Comparison of ENCODE assay signal across 1 cellular context in the genomic region with DNA sequence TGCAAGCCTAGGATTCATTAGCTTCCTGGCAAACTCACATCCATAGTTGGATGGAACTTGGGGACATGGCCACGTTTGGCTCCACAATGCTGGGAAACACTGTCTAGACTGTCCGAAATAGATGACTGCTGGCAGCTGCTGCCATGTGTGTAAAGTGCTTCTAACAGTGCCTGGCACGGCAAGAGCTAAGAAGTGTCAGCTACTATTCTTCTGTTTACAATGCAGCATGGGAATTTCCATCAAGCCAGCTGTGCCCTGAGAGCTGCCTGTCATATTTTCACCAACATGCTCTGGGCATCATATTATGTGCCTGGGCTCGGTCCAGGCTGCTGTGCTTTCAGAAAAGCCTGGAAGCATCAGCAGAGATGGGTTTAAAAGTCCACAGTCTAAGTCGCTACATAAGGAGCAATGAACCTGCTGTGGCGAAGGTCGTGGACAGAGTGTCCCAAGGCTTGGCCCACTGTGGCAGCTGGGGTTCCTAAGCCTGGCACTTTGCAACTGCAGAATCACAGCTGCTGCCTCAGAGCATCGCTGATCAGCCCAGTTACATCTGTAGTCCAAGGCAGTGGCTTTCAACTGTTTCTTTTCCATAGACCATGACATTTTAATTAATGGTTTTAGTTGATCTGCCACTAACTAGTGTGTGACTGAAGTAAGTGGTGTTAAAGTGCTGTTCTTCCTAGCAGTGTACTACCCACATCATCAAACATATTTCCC.
TF ChIP-seq lines count a peak whose summit lies in the region.

No MANE protein-coding gene starts in this region.

TF ChIP-seq in GM12878, 131 proteins besides CTCF, POLR2A, EP300 and RAD21 (continued from another document):
- TF ChIP-seq BCL11A (IDR thresholded peaks at IDR 0.05; ENCODE audit: low read depth, low read length) (no peak), TBL1XR1 (IDR thresholded peaks at IDR 0.05; ENCODE audit: low read depth, low read length) (no peak), ZNF24 (IDR thresholded peaks at IDR 0.05) (no peak), ETV6 (conservative IDR thresholded peaks at IDR 0.05 in 1 of 2, IDR thresholded peaks at IDR 0.05 in 1 of 2; ENCODE audit: borderline replicate concordance in 1 of 2, low read depth in 1 of 2) (no peak)
- TF ChIP-seq, protein P1, sequence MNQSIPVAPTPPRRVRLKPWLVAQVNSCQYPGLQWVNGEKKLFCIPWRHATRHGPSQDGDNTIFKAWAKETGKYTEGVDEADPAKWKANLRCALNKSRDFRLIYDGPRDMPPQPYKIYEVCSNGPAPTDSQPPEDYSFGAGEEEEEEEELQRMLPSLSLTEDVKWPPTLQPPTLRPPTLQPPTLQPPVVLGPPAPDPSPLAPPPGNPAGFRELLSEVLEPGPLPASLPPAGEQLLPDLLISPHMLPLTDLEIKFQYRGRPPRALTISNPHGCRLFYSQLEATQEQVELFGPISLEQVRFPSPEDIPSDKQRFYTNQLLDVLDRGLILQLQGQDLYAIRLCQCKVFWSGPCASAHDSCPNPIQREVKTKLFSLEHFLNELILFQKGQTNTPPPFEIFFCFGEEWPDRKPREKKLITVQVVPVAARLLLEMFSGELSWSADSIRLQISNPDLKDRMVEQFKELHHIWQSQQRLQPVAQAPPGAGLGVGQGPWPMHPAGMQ (IDR thresholded peaks at IDR 0.05; ENCODE audit: borderline replicate concordance): no peak
